Comparison of ENCODE assay signal across 13 cellular contexts in the genomic region with DNA sequence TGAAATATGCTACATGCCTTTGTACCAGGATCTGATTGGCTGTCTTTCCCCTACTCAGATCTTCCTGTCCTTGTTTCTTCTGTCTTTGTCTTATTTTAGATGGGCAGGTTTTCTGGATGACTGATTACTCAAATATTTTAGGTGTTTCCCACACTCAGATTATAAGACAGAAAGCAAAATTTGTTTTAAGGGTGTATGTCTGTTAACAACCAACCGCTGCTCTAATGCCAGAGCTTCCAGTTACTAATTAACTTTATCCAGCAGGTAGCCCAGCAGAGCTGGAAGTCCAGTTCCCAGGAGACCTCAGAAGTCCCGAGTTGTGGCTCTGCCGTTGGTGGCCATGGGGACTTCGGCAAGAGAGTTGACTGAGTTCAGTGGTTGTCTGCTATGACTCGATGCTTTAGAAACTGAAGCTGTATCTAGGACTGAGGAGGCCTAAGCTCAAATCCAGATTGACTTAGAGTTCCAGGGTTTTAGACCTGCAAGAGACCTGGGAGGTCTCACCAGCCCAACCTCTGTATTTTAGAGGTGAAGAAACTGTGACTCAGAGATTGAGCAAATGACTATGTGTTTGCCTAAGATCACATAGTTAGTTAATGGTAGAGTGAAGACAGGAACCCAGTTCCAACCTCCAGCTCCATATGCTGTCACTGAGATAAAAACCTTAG. TPM values are rescaled to one million over a fixed set of nuclear protein-coding genes. Genes with fewer than 3 reads are reported as not detected.
DNase-seq lines count a peak whose midpoint lies in the region; ATAC-seq and TF ChIP-seq lines count a peak whose summit lies in the region.
"Had no signal": no experiment of that assay in that cellular context is flagged by ENCODE, and none has a peak within 500 bp of the region (broad histone marks: within the 10 kb centered on the region; RNA-seq: fewer than 3 reads in every experiment).

No MANE protein-coding gene starts in this region.

- H3K27ac ChIP-seq in osteoblast (ENCODE audit: low read depth, low read length) (no peak overlapping the region), spleen (peak overlapping the region in 1 of 8 donors; percentile 95)
- H3K27ac ChIP-seq: lower lobe of right lung, SJSA1 had no signal

- no peaks in the 10 kb centered on the region for H3K9me3 ChIP-seq in osteoblast (ENCODE audit: low read depth, low read length)
- no peaks in the 10 kb centered on the region for H3K9me3 ChIP-seq in spleen
- H3K9me3 ChIP-seq: lower lobe of right lung, SJSA1 had no signal

- no peaks in the 10 kb centered on the region for H3K4me1 ChIP-seq in osteoblast (ENCODE audit: insufficient read depth, low read length)
- peaks cover 0 to 60% (median 4%) of the 10 kb centered on the region in 6 donors for H3K4me1 ChIP-seq in spleen
- H3K4me1 ChIP-seq: lower lobe of right lung, SJSA1 had no signal

- intact Hi-C loops in spleen (cut with DNase I; ENCODE audit: low total_unique reads): no loop called here

- H3K27me3 ChIP-seq in osteoblast (ENCODE audit: insufficient read depth, low read length) (peaks cover 18% of the 10 kb centered on the region), spleen (replicated peaks in 1 of 7) (no peaks in the 10 kb centered on the region)

- H3K36me3 ChIP-seq in osteoblast (ENCODE audit: insufficient read depth, low read length) (no peaks in the 10 kb centered on the region), spleen (peaks cover 0 to 76% (median 0%) of the 10 kb centered on the region in 6 donors)
- H3K36me3 ChIP-seq: lower lobe of right lung, SJSA1 had no signal

- 70 to 91% (median 80%) methylated on average over 5 of the region's 5 CpGs for WGBS in spleen, 5 donors

- peaks cover 5% of the 10 kb centered on the region in 2 donors for H3K36me3 Mint-ChIP-seq in activated naive CD4-positive, alpha-beta T cell treated with anti-CD3 and anti-CD28 coated beads, Interleukin-2, amount 50 U/mL, for 72 hours
- H3K36me3 Mint-ChIP-seq: activated naive CD8-positive, alpha-beta T cell treated with anti-CD3 and anti-CD28 coated beads, Interleukin-2, amount 10 ng/mL, durations not matched to agents 7 days and 5 days had no signal

- H2AFZ ChIP-seq in osteoblast (ENCODE audit: low read length): no peak overlapping the region

- H3K4me2 ChIP-seq in osteoblast (ENCODE audit: insufficient read depth, low read length): no peak overlapping the region

- H4K20me1 ChIP-seq in osteoblast (ENCODE audit: insufficient read depth, low read length): no peaks in the 10 kb centered on the region

- H3K4me3 ChIP-seq in osteoblast (ENCODE audit: insufficient read depth, low read length) (no peak overlapping the region), spleen (peak overlapping the region in 3 of 8 donors; percentile 0 to 43 (median 24))
- H3K4me3 ChIP-seq: lower lobe of right lung, SJSA1 had no signal

- DNase-seq in SIG-M5 treated with dmso at 0.1 percent for 504 hours (lab: John Stamatoyannopoulos, UW; ENCODE audit: unreplicated experiment) (peak; percentile 64), SIG-M5 (lab: John Stamatoyannopoulos, UW) (no peak), osteoblast (ENCODE audit: insufficient read length, low spot score, missing footprints) (peak; percentile 44), NCI-H82 treated with DMSO at 0.1 percent for 48 hours (lab: John Stamatoyannopoulos, UW; ENCODE audit: unreplicated experiment) (no peak), NCI-H1092 treated with DMSO at 0.1 percent for 48 hours (lab: John Stamatoyannopoulos, UW) (no peak), spleen (no peak)
- peak in 1 of 2 donors; percentile 42 for DNase-seq in activated naive CD4-positive, alpha-beta T cell treated with anti-CD3 and anti-CD28 coated beads, Interleukin-2, amount 50 U/mL, for 72 hours (ENCODE audit: low spot score in 2 of 2)
- DNase-seq: activated naive CD8-positive, alpha-beta T cell treated with anti-CD3 and anti-CD28 coated beads, Interleukin-2, amount 10 ng/mL, durations not matched to agents 7 days and 5 days; lower lobe of right lung; NCI-H1930 had no signal

- no peak for TF ChIP-seq CTCF in osteoblast (IDR thresholded peaks at IDR 0.05; ENCODE audit: extremely low read depth, low read depth, low read length)
- no peak for TF ChIP-seq CTCF in spleen (IDR thresholded peaks at IDR 0.05 in 8 of 11, conservative IDR thresholded peaks at IDR 0.05 in 3 of 11)

- H3K9me3 Mint-ChIP-seq in activated naive CD4-positive, alpha-beta T cell treated with anti-CD3 and anti-CD28 coated beads, Interleukin-2, amount 50 U/mL, for 72 hours: peaks cover 0 to 10% of the 10 kb centered on the region in 2 donors
- H3K9me3 Mint-ChIP-seq: activated naive CD8-positive, alpha-beta T cell treated with anti-CD3 and anti-CD28 coated beads, Interleukin-2, amount 10 ng/mL, durations not matched to agents 7 days and 5 days had no signal

- no peak for TF ChIP-seq POLR2A in spleen (IDR thresholded peaks at IDR 0.05)

- H3K27ac Mint-ChIP-seq in activated naive CD4-positive, alpha-beta T cell treated with anti-CD3 and anti-CD28 coated beads, Interleukin-2, amount 50 U/mL, for 72 hours: peak overlapping the region in 1 of 2 donors; percentile 87
- H3K27ac Mint-ChIP-seq: activated naive CD8-positive, alpha-beta T cell treated with anti-CD3 and anti-CD28 coated beads, Interleukin-2, amount 10 ng/mL, durations not matched to agents 7 days and 5 days had no signal

- peak; percentile 45 for ATAC-seq in HG03045 (IDR thresholded peaks at IDR 0.05; ENCODE audit: unreplicated experiment)
- ATAC-seq in activated naive CD4-positive, alpha-beta T cell treated with anti-CD3 and anti-CD28 coated beads, Interleukin-2, amount 50 U/mL, for 72 hours: peak; percentile 66 to 71
- ATAC-seq: lower lobe of right lung had no signal

- no peaks in the 10 kb centered on the region for H3K79me2 ChIP-seq in osteoblast (ENCODE audit: insufficient read depth, low read length)

RNA-seq across cellular contexts. Expression of gene IL1R2, which starts 7.5 kb away (rescaled TPM):
- 10 to 100 TPM; 10.7 to 11.8 TPM for total RNA-seq in activated naive CD4-positive, alpha-beta T cell treated with anti-CD3 and anti-CD28 coated beads, Interleukin-2, amount 50 U/mL, for 72 hours
- total RNA-seq in osteoblast: 0.36 and 0.88 TPM in 2 replicates
- 100 to 1,000 TPM in 6 of 7 donors, 10 to 100 TPM in 1; 24.5 to 607 (median 140) TPM for total RNA-seq in spleen
- 10 to 100 TPM; 20.1 to 62.9 (median 22.6) TPM for polyA plus RNA-seq in spleen
- total RNA-seq: A673, SJSA1 had no signal

Comparison
In these comparisons a context has a peak if more than half of its experiments do, and no peak if none do; other contexts are left out.
1. DNase-seq: peak in SIG-M5 treated with dmso at 0.1 percent for 504 hours (single experiment) and osteoblast (single experiment); none in SIG-M5 (single experiment), NCI-H82 treated with DMSO at 0.1 percent for 48 hours (single experiment), NCI-H1092 treated with DMSO at 0.1 percent for 48 hours (single experiment) and spleen (single experiment).